Comparison of ENCODE assay signal across 8 cellular contexts in genomic region chr2:171894612-171894947, GRCh38. TPM values are rescaled to one million over a fixed set of nuclear protein-coding genes. Genes with fewer than 3 reads are reported as not detected.
A peak's percentile ranks its signal among the peaks of the same experiment; 100 is the strongest.
DNase-seq lines count a peak whose midpoint lies in the region; ATAC-seq and TF ChIP-seq lines count a peak whose summit lies in the region.

No MANE protein-coding gene starts in this region.

- no peak overlapping the region; the same call in 1 of the 2 replicates for H3K27ac Mint-ChIP-seq in WTC11
- peak overlapping the region; percentile 85 for H3K27ac Mint-ChIP-seq in glutamatergic neuron (ENCODE audit: unreplicated experiment)

- H3K4me3 Mint-ChIP-seq in WTC11 = peak overlapping the region; percentile 93
- H3K4me3 Mint-ChIP-seq in glutamatergic neuron (ENCODE audit: unreplicated experiment) = peak overlapping the region; percentile 91

- H3K4me1 ChIP-seq in HAP-1 (peaks cover 11% of the 10 kb centered on the region), skeletal muscle tissue (ENCODE audit: control insufficient read depth in 3 of 3, insufficient read depth in 3 of 3, low read length in 3 of 3) (peaks cover 12 to 30% (median 17%) of the 10 kb centered on the region in 3 donors)

- no peaks in the 10 kb centered on the region; the same call in 1 of the 2 replicates for H3K36me3 ChIP-seq in HAP-1 (replicated peaks)
- H3K36me3 ChIP-seq in skeletal muscle tissue (ENCODE audit: control insufficient read depth in 3 of 3, insufficient read depth in 3 of 3, low read length in 3 of 3) = peaks cover 3 to 9% (median 5%) of the 10 kb centered on the region in 3 donors

- peak overlapping the region; percentile 69 to 93 (median 91) for H3K9ac ChIP-seq in skeletal muscle tissue (ENCODE audit: low read depth in 1 of 3, low read length in 3 of 3)

- H3K27me3 Mint-ChIP-seq in WTC11 (ENCODE audit: low read depth) = no peaks in the 10 kb centered on the region
- H3K27me3 Mint-ChIP-seq in glutamatergic neuron (ENCODE audit: unreplicated experiment) = peaks cover 8% of the 10 kb centered on the region

- peaks cover 12% of the 10 kb centered on the region; the same call in 1 of the 2 replicates for H3K9me3 Mint-ChIP-seq in WTC11
- H3K9me3 Mint-ChIP-seq in glutamatergic neuron (ENCODE audit: unreplicated experiment) = peaks cover 15% of the 10 kb centered on the region

- ATAC-seq in WTC11 = no peak
- no peak for ATAC-seq in GM18520 (IDR thresholded peaks at IDR 0.05; ENCODE audit: unreplicated experiment)
- ATAC-seq in GM21360 (IDR thresholded peaks at IDR 0.05; ENCODE audit: unreplicated experiment) = no peak

- DNase-seq in HAP-1 (ENCODE audit: low spot score in 2 of 2) = no peak
- no peak for DNase-seq in WTC11 (ENCODE audit: low spot score)
- DNase-seq in glutamatergic neuron = no peak
- no peak for DNase-seq in GDM1 (lab: John Stamatoyannopoulos, UW)
- no peak for DNase-seq in NCI-H2196 (lab: John Stamatoyannopoulos, UW; ENCODE audit: unreplicated experiment)

- H3K36me3 Mint-ChIP-seq in WTC11 (peaks cover 8% of the 10 kb centered on the region; the same call in 1 of the 2 replicates), glutamatergic neuron (ENCODE audit: unreplicated experiment) (no peaks in the 10 kb centered on the region)

- H3K4me1 Mint-ChIP-seq in WTC11 = peaks cover 14% of the 10 kb centered on the region
- H3K4me1 Mint-ChIP-seq in glutamatergic neuron (ENCODE audit: low read depth, unreplicated experiment) = peaks cover 10% of the 10 kb centered on the region

- POLR2A ChIA-PET in WTC11 (lab: Charles Lee) = interaction anchor here (1.5 to 2.3 kb wide), 2 partner anchors 11 to 27 kb away, joined by 7 to 8 read pairs; partner anchors contain the start of gene HAT1

- no peak for TF ChIP-seq CTCF in WTC11 (IDR thresholded peaks at IDR 0.05)
- TF ChIP-seq CTCF in glutamatergic neuron (IDR thresholded peaks at IDR 0.05; ENCODE audit: partially characterized antibody, unreplicated experiment) = no peak

- CTCF ChIA-PET in WTC11 (lab: Charles Lee) = interaction anchor here (0.9 to 1.3 kb wide), 3 partner anchors 28 to 233 kb away, joined by 3 read pairs; partner anchors contain the start of gene HAT1

- in situ Hi-C loops in HAP-1 (cut with MboI; ENCODE audit: low sequenced_read_pairs) = no loop called here

- no peaks in the 10 kb centered on the region for H3K27me3 ChIP-seq in HAP-1 (ENCODE audit: low read depth)
- no peaks in the 10 kb centered on the region for H3K27me3 ChIP-seq in skeletal muscle tissue (ENCODE audit: control insufficient read depth in 3 of 3, insufficient read depth in 3 of 3, low read length in 3 of 3)

- H3K27ac ChIP-seq in skeletal muscle tissue (ENCODE audit: low read depth, low read length) = peak overlapping the region; percentile 87

- H3K4me3 ChIP-seq in HAP-1 = peak overlapping the region; percentile 78
- peak overlapping the region; percentile 95 to 100 (median 97) for H3K4me3 ChIP-seq in skeletal muscle tissue (ENCODE audit: low read length in 3 of 3)

- H3K9me3 ChIP-seq in HAP-1 (peaks cover 4% of the 10 kb centered on the region; the same call in 1 of the 2 replicates), skeletal muscle tissue (ENCODE audit: control insufficient read depth in 3 of 3, low read length in 3 of 3) (no peaks in the 10 kb centered on the region)

TF ChIP-seq in WTC11, 78 proteins besides CTCF, POLR2A, EP300 and RAD21:
- TF ChIP-seq TP53 (CRISPR knock-in tag; IDR thresholded peaks at IDR 0.05) = no peak
- no peak for TF ChIP-seq NR3C1 (CRISPR knock-in tag; conservative IDR thresholded peaks at IDR 0.05; ENCODE audit: low read depth)
- TF ChIP-seq, protein P1, sequence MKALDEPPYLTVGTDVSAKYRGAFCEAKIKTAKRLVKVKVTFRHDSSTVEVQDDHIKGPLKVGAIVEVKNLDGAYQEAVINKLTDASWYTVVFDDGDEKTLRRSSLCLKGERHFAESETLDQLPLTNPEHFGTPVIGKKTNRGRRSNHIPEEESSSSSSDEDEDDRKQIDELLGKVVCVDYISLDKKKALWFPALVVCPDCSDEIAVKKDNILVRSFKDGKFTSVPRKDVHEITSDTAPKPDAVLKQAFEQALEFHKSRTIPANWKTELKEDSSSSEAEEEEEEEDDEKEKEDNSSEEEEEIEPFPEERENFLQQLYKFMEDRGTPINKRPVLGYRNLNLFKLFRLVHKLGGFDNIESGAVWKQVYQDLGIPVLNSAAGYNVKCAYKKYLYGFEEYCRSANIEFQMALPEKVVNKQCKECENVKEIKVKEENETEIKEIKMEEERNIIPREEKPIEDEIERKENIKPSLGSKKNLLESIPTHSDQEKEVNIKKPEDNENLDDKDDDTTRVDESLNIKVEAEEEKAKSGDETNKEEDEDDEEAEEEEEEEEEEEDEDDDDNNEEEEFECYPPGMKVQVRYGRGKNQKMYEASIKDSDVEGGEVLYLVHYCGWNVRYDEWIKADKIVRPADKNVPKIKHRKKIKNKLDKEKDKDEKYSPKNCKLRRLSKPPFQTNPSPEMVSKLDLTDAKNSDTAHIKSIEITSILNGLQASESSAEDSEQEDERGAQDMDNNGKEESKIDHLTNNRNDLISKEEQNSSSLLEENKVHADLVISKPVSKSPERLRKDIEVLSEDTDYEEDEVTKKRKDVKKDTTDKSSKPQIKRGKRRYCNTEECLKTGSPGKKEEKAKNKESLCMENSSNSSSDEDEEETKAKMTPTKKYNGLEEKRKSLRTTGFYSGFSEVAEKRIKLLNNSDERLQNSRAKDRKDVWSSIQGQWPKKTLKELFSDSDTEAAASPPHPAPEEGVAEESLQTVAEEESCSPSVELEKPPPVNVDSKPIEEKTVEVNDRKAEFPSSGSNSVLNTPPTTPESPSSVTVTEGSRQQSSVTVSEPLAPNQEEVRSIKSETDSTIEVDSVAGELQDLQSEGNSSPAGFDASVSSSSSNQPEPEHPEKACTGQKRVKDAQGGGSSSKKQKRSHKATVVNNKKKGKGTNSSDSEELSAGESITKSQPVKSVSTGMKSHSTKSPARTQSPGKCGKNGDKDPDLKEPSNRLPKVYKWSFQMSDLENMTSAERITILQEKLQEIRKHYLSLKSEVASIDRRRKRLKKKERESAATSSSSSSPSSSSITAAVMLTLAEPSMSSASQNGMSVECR (CRISPR knock-in tag; IDR thresholded peaks at IDR 0.05; ENCODE audit: borderline replicate concordance) = no peak; the same call in 1 of the 2 replicates
- TF ChIP-seq ZNF121 (CRISPR knock-in tag; IDR thresholded peaks at IDR 0.05) = no peak
- no peak for TF ChIP-seq OVOL2 (CRISPR knock-in tag; IDR thresholded peaks at IDR 0.05; ENCODE audit: borderline replicate concordance)
- TF ChIP-seq ESRRA (CRISPR knock-in tag; IDR thresholded peaks at IDR 0.05; ENCODE audit: borderline replicate concordance) = no peak
- no peak for TF ChIP-seq NR1H2 (CRISPR knock-in tag; IDR thresholded peaks at IDR 0.05)
- TF ChIP-seq IRF1 (CRISPR knock-in tag; IDR thresholded peaks at IDR 0.05) = no peak
- TF ChIP-seq ZNF396 (CRISPR knock-in tag; IDR thresholded peaks at IDR 0.05; ENCODE audit: borderline replicate concordance) = no peak
- no peak for TF ChIP-seq HMGA2 (CRISPR knock-in tag; IDR thresholded peaks at IDR 0.05)
- TF ChIP-seq ZNF263 (CRISPR knock-in tag; IDR thresholded peaks at IDR 0.05; ENCODE audit: low read depth) = no peak
- TF ChIP-seq ZBTB43 (CRISPR knock-in tag; IDR thresholded peaks at IDR 0.05) = no peak
TF ChIP-seq in WTC11: peak in this region for 0.

RNA-seq across cellular contexts. Expression of gene SLC25A12, which starts 0.5 kb away (rescaled TPM):
- total RNA-seq in WTC11 (2021) (7.3 to 9.0 TPM (median 7.8 TPM) in 3 replicates), glutamatergic neuron (ENCODE audit: unreplicated experiment) (30.4 TPM), skeletal muscle tissue (27.7 TPM)

RNA-seq across cellular contexts. Expression of gene HAT1, which starts 27.7 kb away (rescaled TPM):
- total RNA-seq in WTC11 (2021) = 50.6 to 58.9 TPM (median 54.5 TPM) in 3 replicates
- total RNA-seq in glutamatergic neuron (ENCODE audit: unreplicated experiment) = 19.9 TPM
- 32.4 TPM for total RNA-seq in skeletal muscle tissue
